In genomic region chr21:45078877-45079281, GRCh38 we compare ENCODE assay signal across 9 cellular contexts.
A peak's percentile ranks its signal among the peaks of the same experiment; 100 is the strongest.
DNase-seq lines count a peak whose midpoint lies in the region; ATAC-seq and TF ChIP-seq lines count a peak whose summit lies in the region.
"Had no signal": no experiment of that assay in that cellular context is flagged by ENCODE, and none has a peak within 500 bp of the region (broad histone marks: within the 10 kb centered on the region; RNA-seq: fewer than 3 reads in every experiment).

No MANE protein-coding gene starts in this region.

- peak; percentile 89 for ATAC-seq in stimulated activated effector memory CD8-positive, alpha-beta T cell treated with anti-CD3 and anti-CD28 coated beads, Interleukin-12 subunit alpha, Interleukin-12 subunit beta, amount 100 ng/mL, for 72 hours
- ATAC-seq in GM21619 (IDR thresholded peaks at IDR 0.05; ENCODE audit: unreplicated experiment), result no peak

- DNase-seq in NCI-H226, result peak; percentile 88
- peak; percentile 48 for DNase-seq in activated T-cell treated with anti-CD3 and anti-CD28 coated beads for 1 hour (ENCODE audit: low read depth)
- peak; percentile 58 to 60 for DNase-seq in foreskin fibroblast
- peak; percentile 44 to 80 for DNase-seq in stimulated activated effector memory CD8-positive, alpha-beta T cell treated with anti-CD3 and anti-CD28 coated beads, Interleukin-12 subunit alpha, Interleukin-12 subunit beta, amount 100 ng/mL, for 72 hours (ENCODE audit: low spot score in 2 of 2)
- DNase-seq in GM13977 (ENCODE audit: low spot score), result no peak
- DNase-seq in LoVo (ENCODE audit: low spot score), result no peak
- no peak for DNase-seq in NAMALWA (ENCODE audit: low spot score)
- DNase-seq: occipital lobe had no signal

- H3K27ac Mint-ChIP-seq in stimulated activated effector memory CD8-positive, alpha-beta T cell treated with anti-CD3 and anti-CD28 coated beads, Interleukin-12 subunit alpha, Interleukin-12 subunit beta, amount 100 ng/mL, for 72 hours, result peak overlapping the region; percentile 93

- TF ChIP-seq CTCF in foreskin fibroblast (IDR thresholded peaks at IDR 0.05; ENCODE audit: low read depth, low read length), result no peak
- TF ChIP-seq CTCF in GM13977 (IDR thresholded peaks at IDR 0.05; ENCODE audit: extremely low read depth, insufficient read depth, missing control alignments), result no peak

- in situ Hi-C loops in GM13977 (cut with MboI; ENCODE audit: low pct_unique_long_range_greater_than_20kb, low sequenced_read_pairs, unreplicated experiment), result no loop called here

- no peaks in the 10 kb centered on the region for H3K9me3 Mint-ChIP-seq in stimulated activated effector memory CD8-positive, alpha-beta T cell treated with anti-CD3 and anti-CD28 coated beads, Interleukin-12 subunit alpha, Interleukin-12 subunit beta, amount 100 ng/mL, for 72 hours

- peaks cover 77% of the 10 kb centered on the region for H3K4me1 Mint-ChIP-seq in stimulated activated effector memory CD8-positive, alpha-beta T cell treated with anti-CD3 and anti-CD28 coated beads, Interleukin-12 subunit alpha, Interleukin-12 subunit beta, amount 100 ng/mL, for 72 hours

- H3K4me3 ChIP-seq in foreskin fibroblast (ENCODE audit: low read depth in 1 of 2, low read length in 2 of 2), result no peak overlapping the region

- peak overlapping the region; percentile 39 for H3K4me3 Mint-ChIP-seq in stimulated activated effector memory CD8-positive, alpha-beta T cell treated with anti-CD3 and anti-CD28 coated beads, Interleukin-12 subunit alpha, Interleukin-12 subunit beta, amount 100 ng/mL, for 72 hours

- H3K36me3 Mint-ChIP-seq in stimulated activated effector memory CD8-positive, alpha-beta T cell treated with anti-CD3 and anti-CD28 coated beads, Interleukin-12 subunit alpha, Interleukin-12 subunit beta, amount 100 ng/mL, for 72 hours, result peaks cover 20% of the 10 kb centered on the region

Comparison
In these comparisons a context has a peak if more than half of its experiments do, and no peak if none do; other contexts are left out.
1. DNase-seq: peak in NCI-H226 (single experiment), activated T-cell treated with anti-CD3 and anti-CD28 coated beads for 1 hour (single experiment), foreskin fibroblast (2 of 2) and stimulated activated effector memory CD8-positive, alpha-beta T cell treated with anti-CD3 and anti-CD28 coated beads, Interleukin-12 subunit alpha, Interleukin-12 subunit beta, amount 100 ng/mL, for 72 hours (2 of 2); none in GM13977 (single experiment), LoVo (single experiment) and NAMALWA (single experiment).